Comparison of ENCODE assay signal across 8 cellular contexts in genomic region chr12:1593232-1594044, GRCh38. TPM values are rescaled to one million over a fixed set of nuclear protein-coding genes. Genes with fewer than 3 reads are reported as not detected.
DNase-seq lines count a peak whose midpoint lies in the region; ATAC-seq and TF ChIP-seq lines count a peak whose summit lies in the region.

No MANE protein-coding gene starts in this region.

- peaks cover 51% of the 10 kb centered on the region for H3K4me1 Mint-ChIP-seq in endothelial cell (ENCODE audit: unreplicated experiment)

- peak; percentile 30 for ATAC-seq in GM18498 (IDR thresholded peaks at IDR 0.05; ENCODE audit: unreplicated experiment)
- ATAC-seq in HG02623 (IDR thresholded peaks at IDR 0.05; ENCODE audit: unreplicated experiment): peak; percentile 16

- H3K4me1 ChIP-seq in muscle layer of duodenum (ENCODE audit: control insufficient read depth in 1 of 2, insufficient read depth in 2 of 2, low read length in 2 of 2) (peaks cover 20 to 41% of the 10 kb centered on the region in 2 donors), testis (peaks cover 35% of the 10 kb centered on the region)

- H3K27ac ChIP-seq in muscle layer of duodenum (ENCODE audit: low read length) (peak overlapping the region; percentile 52), testis (peak overlapping the region; percentile 55 to 91)

- peak overlapping the region; percentile 94 for H3K4me3 Mint-ChIP-seq in endothelial cell (ENCODE audit: unreplicated experiment)

- peak overlapping the region; percentile 85 for H3K27ac Mint-ChIP-seq in endothelial cell (ENCODE audit: unreplicated experiment)

- intact Hi-C loops in testis (cut with DNase I; ENCODE audit: low total_unique reads): no loop called here

- peak; percentile 56 to 73 for DNase-seq in NCI-H1930 (lab: John Stamatoyannopoulos, UW)
- DNase-seq in activated CD8-positive, alpha-beta memory T cell treated with anti-CD3 and anti-CD28 coated beads for 48 hours (ENCODE audit: low read depth in 2 of 3, low spot score in 2 of 3): peak in 2 of 3 experiments; percentile 22
- peak; percentile 28 for DNase-seq in endothelial cell (ENCODE audit: low spot score)
- peak; percentile 59 for DNase-seq in testis
- DNase-seq in 8988T: no peak

- no peak for TF ChIP-seq POLR2A in testis (IDR thresholded peaks at IDR 0.05)

- TF ChIP-seq CTCF in endothelial cell (IDR thresholded peaks at IDR 0.05; ENCODE audit: unreplicated experiment): no peak
- TF ChIP-seq CTCF in testis (IDR thresholded peaks at IDR 0.05): no peak

- H3K4me3 ChIP-seq in muscle layer of duodenum (ENCODE audit: low read depth in 1 of 2, low read length in 2 of 2) (peak overlapping the region; percentile 80 to 95), testis (peak overlapping the region; percentile 83 to 86)

- H3K27me3 ChIP-seq in muscle layer of duodenum (ENCODE audit: low read depth, low read length): no peaks in the 10 kb centered on the region
- no peaks in the 10 kb centered on the region for H3K27me3 ChIP-seq in testis

- H3K9me3 ChIP-seq in muscle layer of duodenum (ENCODE audit: control insufficient read depth in 1 of 2, low read length in 2 of 2) (no peaks in the 10 kb centered on the region), testis (no peaks in the 10 kb centered on the region)

- H3K36me3 ChIP-seq in muscle layer of duodenum (ENCODE audit: control insufficient read depth in 1 of 2, insufficient read depth in 2 of 2, low read length in 2 of 2) (no peaks in the 10 kb centered on the region), testis (ENCODE audit: low read depth, missing control alignments) (no peaks in the 10 kb centered on the region)

- peaks cover 12% of the 10 kb centered on the region for H3K36me3 Mint-ChIP-seq in endothelial cell (ENCODE audit: low read depth, unreplicated experiment)

- peaks cover 18% of the 10 kb centered on the region for H3K27me3 Mint-ChIP-seq in endothelial cell (ENCODE audit: unreplicated experiment)

- H3K9me3 Mint-ChIP-seq in endothelial cell (ENCODE audit: unreplicated experiment): no peaks in the 10 kb centered on the region

- WGBS in testis, 2 donors: 4 to 40% methylated on average over 2 to 40 of the region's 55 CpGs

RNA-seq across cellular contexts. Expression of gene FBXL14, which starts 0.9 kb away (rescaled TPM):
- 14.7 TPM for total RNA-seq in endothelial cell (ENCODE audit: unreplicated experiment)
- 10 to 100 TPM; 39.5 to 45.8 TPM for total RNA-seq in testis
- 50.2 TPM for polyA plus RNA-seq in testis (ENCODE audit: insufficient read depth, low read depth, low replicate concordance)

RNA-seq across cellular contexts. Expression of gene WNT5B, which starts 35.6 kb away (rescaled TPM):
- 7.5 TPM for total RNA-seq in endothelial cell (ENCODE audit: unreplicated experiment)
- 1 to 10 TPM; 4.6 to 5.8 TPM for total RNA-seq in testis
- 4.9 TPM for polyA plus RNA-seq in testis (ENCODE audit: insufficient read depth, low read depth, low replicate concordance)
